ENCODE assay signal across 8 cellular contexts in the genomic region with DNA sequence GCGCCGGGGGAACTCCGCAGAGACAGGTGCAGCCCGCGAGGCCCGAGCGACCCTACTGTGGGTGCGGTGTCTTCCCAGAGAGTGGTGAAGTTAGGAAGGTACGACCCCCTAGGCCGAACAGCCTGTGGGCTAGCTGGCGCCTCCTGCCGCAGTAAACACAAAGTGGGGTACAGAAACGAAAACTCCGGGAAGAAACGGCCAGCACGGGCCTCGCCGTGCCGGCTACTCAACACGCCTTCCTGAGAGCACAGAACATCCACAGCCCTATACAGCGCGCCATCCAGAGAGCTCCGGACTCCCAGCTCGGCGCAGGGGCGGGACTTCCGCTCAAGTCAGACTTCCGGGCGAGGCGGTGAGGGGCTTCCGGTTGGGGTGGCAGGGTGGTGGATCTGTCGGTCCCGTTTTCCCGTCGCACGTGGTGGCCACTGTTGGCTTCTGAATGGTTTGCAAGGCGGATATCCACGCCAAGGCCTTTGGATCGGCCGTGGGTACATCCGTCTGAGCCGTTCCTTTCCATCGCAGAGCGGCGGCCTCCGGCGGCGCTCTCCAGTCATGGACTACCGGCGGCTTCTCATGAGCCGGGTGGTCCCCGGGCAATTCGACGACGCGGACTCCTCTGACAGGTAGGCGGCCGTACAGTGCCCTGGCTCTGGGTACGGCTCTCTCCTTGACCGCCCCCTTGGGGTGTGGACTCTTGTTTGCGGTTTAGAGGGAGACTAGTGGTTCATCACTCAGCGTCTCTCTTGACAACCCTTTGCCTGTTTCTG. TPM values are rescaled to one million over a fixed set of nuclear protein-coding genes. Genes with fewer than 3 reads are reported as not detected.
DNase-seq lines count a peak whose midpoint lies in the region; ATAC-seq, FAIRE-seq and TF ChIP-seq lines count a peak whose summit lies in the region.

TSS of gene CAGE1 (minus strand) at position 292 of the 767 bp plus-strand sequence. CDS start 2,569 bp downstream, outside the sequence.
TSS of gene RIOK1 (plus strand) at position 358 of the 767 bp plus-strand sequence. CDS start at position 553, 195 bp downstream.

- H3K79me2 ChIP-seq in H1 (ENCODE audit: control insufficient read depth in 1 of 2, insufficient read depth in 2 of 2, low read length in 2 of 2) (peaks cover 15 to 34% of the 10 kb centered on the region in 2 experiments), mesendoderm (ENCODE audit: control insufficient read depth, insufficient read depth, low read length) (peaks cover 22% of the 10 kb centered on the region)

- H4K20me1 ChIP-seq in H1 (replicated peaks in 1 of 2; ENCODE audit: control insufficient read depth in 1 of 2, insufficient read depth in 2 of 2, low read length in 2 of 2) = peaks cover 1 to 2% of the 10 kb centered on the region in 2 experiments

- H3K23me2 ChIP-seq in H1 (ENCODE audit: low read depth, low read length) = peaks cover 12% of the 10 kb centered on the region

- H4K91ac ChIP-seq in H1 (replicated peaks; ENCODE audit: insufficient read length, low read length) = peak within 1 kb of the TSS; percentile 94

- H3K4me3 ChIP-seq in H1 (ENCODE audit: extremely low read depth in 1 of 4, insufficient read depth in 2 of 4, low read depth in 3 of 4, low read length in 4 of 4) = peak within 1 kb of the TSS; percentile 66 to 85 (median 79)
- H3K4me3 ChIP-seq in mesendoderm (ENCODE audit: low read length) = peak within 1 kb of the TSS; percentile 88

- no peaks in the 10 kb centered on the region for H3K79me1 ChIP-seq in H1 (ENCODE audit: low read depth, low read length)
- peaks cover 10% of the 10 kb centered on the region for H3K79me1 ChIP-seq in mesendoderm (ENCODE audit: low read length)

- H3K27me3 ChIP-seq in H1 (replicated peaks in 1 of 4; ENCODE audit: control insufficient read depth in 3 of 4, extremely low read depth in 1 of 4, insufficient read depth in 3 of 4, low read length in 3 of 4) (no peaks in the 10 kb centered on the region), mesendoderm (ENCODE audit: insufficient read depth, low read length, poor library complexity) (no peaks in the 10 kb centered on the region)

- peak; percentile 96 for ATAC-seq in GM21360 (IDR thresholded peaks at IDR 0.05; ENCODE audit: unreplicated experiment)

- peak within 1 kb of the TSS; percentile 87 for H4K5ac ChIP-seq in H1 (ENCODE audit: insufficient read length, low read depth, low read length)
- no peak within 1 kb of the TSS for H4K5ac ChIP-seq in mesendoderm (ENCODE audit: low read length)

- H3K4me1 ChIP-seq in H1 (replicated peaks in 1 of 4; ENCODE audit: control insufficient read depth in 3 of 4, insufficient read depth in 4 of 4, low read length in 3 of 4) = peaks cover 0 to 3% (median 0%) of the 10 kb centered on the region in 4 experiments; a peak in 2 of 7 replicates
- H3K4me1 ChIP-seq in mesendoderm (ENCODE audit: control insufficient read depth, low read depth, low read length) = peaks cover 5% of the 10 kb centered on the region

- H3K18ac ChIP-seq in H1 (ENCODE audit: extremely low read depth, low read length) (0 out of 2 replicates have a peak within 1 kb of the TSS, but pooled peaks have one; percentile 9), mesendoderm (ENCODE audit: low read length) (peak within 1 kb of the TSS; percentile 43)

- H2AFZ ChIP-seq in H1 (ENCODE audit: low read length) = peak within 1 kb of the TSS; percentile 91

- peak; percentile 14 to 20; a peak in 1 of 4 replicates for TF ChIP-seq RAD21 in H1 (IDR thresholded peaks at IDR 0.05 in 1 of 2, conservative IDR thresholded peaks at IDR 0.05 in 1 of 2; ENCODE audit: low read depth in 2 of 2, low read length in 2 of 2)

- peak within 1 kb of the TSS; percentile 94 for H3K4me2 ChIP-seq in H1 (ENCODE audit: insufficient read depth in 1 of 2, low read depth in 2 of 2, low read length in 2 of 2)
- peak within 1 kb of the TSS; percentile 98 for H3K4me2 ChIP-seq in mesendoderm (ENCODE audit: low read length)

- peaks cover 0 to 17% (median 3%) of the 10 kb centered on the region in 4 experiments; a peak in 4 of 8 replicates for H3K36me3 ChIP-seq in H1 (ENCODE audit: control insufficient read depth in 2 of 4, insufficient read depth in 4 of 4, low read length in 3 of 4)
- no peaks in the 10 kb centered on the region for H3K36me3 ChIP-seq in mesendoderm (ENCODE audit: control insufficient read depth, insufficient read depth, low read length)

- H2BK20ac ChIP-seq in H1 (ENCODE audit: low read length) = no peak within 1 kb of the TSS

- no peak within 1 kb of the TSS for H3K23ac ChIP-seq in H1 (ENCODE audit: insufficient read length)
- H3K23ac ChIP-seq in mesendoderm (ENCODE audit: low read length) = peak within 1 kb of the TSS; percentile 85

- peak within 1 kb of the TSS; percentile 84 for H3K14ac ChIP-seq in H1 (ENCODE audit: insufficient read length)

- H2AK5ac ChIP-seq in H1 (ENCODE audit: low read depth, low read length) (no peak within 1 kb of the TSS), mesendoderm (ENCODE audit: low read length) (no peak within 1 kb of the TSS)

- H2BK5ac ChIP-seq in H1 (ENCODE audit: low read depth, low read length) (peak within 1 kb of the TSS; percentile 86), mesendoderm (ENCODE audit: low read length) (peak within 1 kb of the TSS; percentile 69)

- H3K27ac ChIP-seq in H1 (ENCODE audit: low read depth, low read length) (peak within 1 kb of the TSS; percentile 67), mesendoderm (ENCODE audit: low read depth, low read length) (peak within 1 kb of the TSS; percentile 95)

- H3K9me3 ChIP-seq in H1 (ENCODE audit: insufficient read depth in 2 of 2, low read depth in 1 of 2, low read length in 1 of 2) = no peaks in the 10 kb centered on the region

- FAIRE-seq in H1 (lab: Jason Lieb, UNC) = no peak

- H3K56ac ChIP-seq in H1 (replicated peaks; ENCODE audit: insufficient read length, low read depth, low read length) (peak within 1 kb of the TSS; percentile 93), mesendoderm (ENCODE audit: low read length) (peak within 1 kb of the TSS; percentile 96)

- H3K9ac ChIP-seq in H1 (replicated peaks in 1 of 4; ENCODE audit: extremely low read depth in 1 of 4, low read depth in 3 of 4, low read length in 3 of 4) = peak within 1 kb of the TSS; percentile 71 to 84 (median 74)
- H3K9ac ChIP-seq in mesendoderm (ENCODE audit: low read length) = peak within 1 kb of the TSS; percentile 94

- DNase-seq in COR-L47 (lab: John Stamatoyannopoulos, UW) = peak; percentile 94
- peak; percentile 97 for DNase-seq in HT-29 (ENCODE audit: low spot score)
- DNase-seq in NK-92 treated with Interleukin-12 subunit alpha and Interleukin-12 subunit beta, amount 100 ng/mL, for 24 hours (lab: John Stamatoyannopoulos, UW) = peak; percentile 96
- peak; percentile 83 to 91 (median 86) for DNase-seq in activated CD8-positive, alpha-beta memory T cell treated with anti-CD3 and anti-CD28 coated beads for 48 hours (ENCODE audit: low read depth in 2 of 3, low spot score in 2 of 3)
- peak; percentile 65 to 93 for DNase-seq in H1 (ENCODE audit: low read depth in 1 of 2, low spot score in 2 of 2)
- peak; percentile 97 for DNase-seq in mesendoderm
- peak; percentile 92 for DNase-seq in stimulated activated CD8-positive, alpha-beta memory T cell treated with anti-CD3 and anti-CD28 coated beads, Interleukin-12 subunit alpha, Interleukin-12 subunit beta, amount 100 ng/mL, for 4 hours (ENCODE audit: low read depth)

- no peak for TF ChIP-seq EP300 in H1 (IDR thresholded peaks at IDR 0.05; ENCODE audit: borderline replicate concordance in 1 of 2, low read depth in 2 of 2, low read length in 2 of 2)

- H2BK12ac ChIP-seq in H1 (ENCODE audit: low read depth, low read length) = peak within 1 kb of the TSS; percentile 62; the same call in 1 of the 2 replicates

- peak within 1 kb of the TSS; percentile 94 for H4K8ac ChIP-seq in H1 (ENCODE audit: extremely low read depth, insufficient read depth, low read length)
- no peak within 1 kb of the TSS for H4K8ac ChIP-seq in mesendoderm (ENCODE audit: low read depth, low read length)

- H2BK15ac ChIP-seq in H1 (ENCODE audit: low read length) (no peak within 1 kb of the TSS), mesendoderm (replicated peaks; ENCODE audit: low read depth) (no peak within 1 kb of the TSS)

- peak; percentile 59 to 96 for TF ChIP-seq POLR2A in H1 (IDR thresholded peaks at IDR 0.05; ENCODE audit: control extremely low read depth in 1 of 2, low read depth in 2 of 2, low read length in 2 of 2)

- CTCF ChIA-PET in H1 (lab: Charles Lee; ENCODE audit: partially characterized antibody) = interaction anchor here (0.6 to 2.4 kb wide), 13 partner anchors 19 to 715 kb away, joined by 3 to 8 read pairs (median 4); no protein-coding TSS in a partner anchor

- POLR2A ChIA-PET in H1 (lab: Charles Lee; ENCODE audit: partially characterized antibody) = interaction anchor here (0.6 to 1.4 kb wide), 8 partner anchors 12 to 202 kb away, joined by 3 to 6 read pairs (median 3); partner anchors contain the start of genes DSP and SNRNP48

- 1% methylated on average over 62 of the region's 62 CpGs; no CpG with 5 or more reads in 1 of the 2 experiments for WGBS in H1 (ENCODE audit: extremely low coverage in 1 of 2, insufficient coverage in 1 of 2, insufficient read length in 1 of 2, insufficient replicate concordance in 2 of 2, low coverage in 1 of 2, low lambda C conversion rate in 2 of 2, missing lambda C conversion rate in 1 of 2), 2 experiments
- no CpG with 5 or more reads among the region's 62 CpGs for WGBS in mesendoderm (ENCODE audit: extremely low coverage, insufficient coverage, low lambda C conversion rate)

- peak; percentile 18 to 40 (median 32); a peak in 3 of 4 replicates for TF ChIP-seq CTCF in H1 (IDR thresholded peaks at IDR 0.05; ENCODE audit: control extremely low read depth in 1 of 3, insufficient read depth in 1 of 3, low read depth in 1 of 3, low read length in 3 of 3)

- H2BK120ac ChIP-seq in H1 (replicated peaks; ENCODE audit: low read depth, low read length) (no peak within 1 kb of the TSS), mesendoderm (ENCODE audit: low read depth, low read length) (no peak within 1 kb of the TSS)

- H3K4ac ChIP-seq in H1 (replicated peaks; ENCODE audit: insufficient read length, low read depth, low read length) = peak within 1 kb of the TSS; percentile 95
- H3K4ac ChIP-seq in mesendoderm (ENCODE audit: low read depth, low read length) = peak within 1 kb of the TSS; percentile 10

RNA-seq across cellular contexts. Expression of gene CAGE1, which starts in this region (rescaled TPM):
- 0.10 and 0.16 TPM in 2 replicates for total RNA-seq in HT-29 (2014; rRNA removed; shearing (Covaris generic))
- total RNA-seq in H1 (2021; fragmentation: NEBNext Ultra II Directional; extraction: Animal tissue kit (Norgen Biotek cat#: 25700)) = 0.09 TPM in 1 of 2 replicates, not detected in the other
- 0.02 TPM in 1 of 2 replicates, not detected in the other for polyA plus RNA-seq in H1 (2011; rRNA removed)
- 0.01 TPM for polyA plus RNA-seq in H1 (2011; cell fraction: cytosol; rRNA removed)
- 0.14 TPM for polyA plus RNA-seq in H1 (2011; cell fraction: nucleus; rRNA removed)
- 0.07 TPM in 1 of 4 replicates, not detected in the others for polyA plus RNA-seq in H1 (2012, experiment 1 of 2)
- not detected for polyA plus RNA-seq in H1 (2012, experiment 2 of 2)
- not detected for polyA plus RNA-seq in H1 (2013, experiment 1 of 2)
- 0.07 TPM for polyA plus RNA-seq in H1 (2013, experiment 2 of 2)
- polyA minus RNA-seq in H1 (2011; rRNA and poly(A)+ RNA removed) = 0.05 and 0.16 TPM in 2 replicates
- polyA minus RNA-seq in H1 (2011; cell fraction: cytosol; rRNA and poly(A)+ RNA removed) = not detected
- polyA minus RNA-seq in H1 (2011; cell fraction: nucleus; rRNA and poly(A)+ RNA removed) = 1.1 TPM
- polyA plus RNA-seq in mesendoderm (2013, experiment 1 of 2) = 0.03 TPM
- 0.07 TPM for polyA plus RNA-seq in mesendoderm (2013, experiment 2 of 2)

RNA-seq across cellular contexts. Expression of gene RIOK1, which starts in this region (rescaled TPM):
- 21.9 and 28.4 TPM in 2 replicates for total RNA-seq in HT-29 (2014; rRNA removed; shearing (Covaris generic))
- total RNA-seq in H1 (2021; fragmentation: NEBNext Ultra II Directional; extraction: Animal tissue kit (Norgen Biotek cat#: 25700)) = 26.2 and 26.9 TPM in 2 replicates
- 10.1 and 11.8 TPM in 2 replicates for polyA plus RNA-seq in H1 (2011; rRNA removed)
- polyA plus RNA-seq in H1 (2011; cell fraction: cytosol; rRNA removed) = 12.8 TPM
- polyA plus RNA-seq in H1 (2011; cell fraction: nucleus; rRNA removed) = 32.5 TPM
- polyA plus RNA-seq in H1 (2012, experiment 1 of 2) = 16.2 to 24.5 TPM (median 19.4 TPM) in 4 replicates
- 2.2 TPM for polyA plus RNA-seq in H1 (2012, experiment 2 of 2)
- polyA plus RNA-seq in H1 (2013, experiment 1 of 2) = 29.6 TPM
- polyA plus RNA-seq in H1 (2013, experiment 2 of 2) = 28.1 TPM
- 10.2 and 12.8 TPM in 2 replicates for polyA minus RNA-seq in H1 (2011; rRNA and poly(A)+ RNA removed)
- 9.4 TPM for polyA minus RNA-seq in H1 (2011; cell fraction: cytosol; rRNA and poly(A)+ RNA removed)
- 33.3 TPM for polyA minus RNA-seq in H1 (2011; cell fraction: nucleus; rRNA and poly(A)+ RNA removed)
- 51.8 TPM for polyA plus RNA-seq in mesendoderm (2013, experiment 1 of 2)
- polyA plus RNA-seq in mesendoderm (2013, experiment 2 of 2) = 52.9 TPM

Comparison
In these comparisons a context has a peak if more than half of its experiments do, and no peak if none do; other contexts are left out.
1. Peak in every context shown above with its lines: DNase-seq, ATAC-seq, H3K4me3 ChIP-seq and H3K27ac ChIP-seq.